In genomic region chr5:13773652-13774051, GRCh38 we compare ENCODE assay signal across 27 cellular contexts.
"Had no signal": no experiment of that assay in that cellular context is flagged by ENCODE, and none has a peak within 500 bp of the region (broad histone marks: within the 10 kb centered on the region; RNA-seq: fewer than 3 reads in every experiment).

No MANE protein-coding gene starts in this region.

- H3K27ac ChIP-seq: hepatocyte, left ventricle myocardium inferior, pancreas, prostate gland, sigmoid colon, spleen, tibial nerve, uterus had no signal

- H3K4me2 ChIP-seq: hepatocyte had no signal

- DNase-seq: islet precursor cell; left ventricle myocardium inferior; mesendoderm; naive B cell; natural killer cell; nephron progenitor cell; nucleus accumbens; pancreas; posterior cingulate gyrus; retina; right cardiac atrium; sigmoid colon; small intestine; spleen; stimulated activated CD4-positive, alpha-beta T cell treated with anti-CD3 and anti-CD28 coated beads, Interleukin-4, amount 100 ng/mL, for 4 hours; stimulated activated CD8-positive, alpha-beta memory T cell treated with anti-CD3 and anti-CD28 coated beads, Interleukin-4, amount 100 ng/mL, for 48 hours; stimulated activated naive CD4-positive, alpha-beta T cell treated with Interleukin-2 at 50 U/mL for 16 hours; stimulated activated naive CD8-positive, alpha-beta T cell treated with anti-CD3 and anti-CD28 coated beads, Interleukin-15, amount 100 ng/mL, for 72 hours; substantia nigra; uterus had no signal

- H3K9me3 Mint-ChIP-seq: mesothelial cell of epicardium, nephron progenitor cell, type B pancreatic cell had no signal

- H3K36me3 Mint-ChIP-seq: mesothelial cell of epicardium; naive B cell; stimulated activated memory B cell treated with anti-CD40 and anti-IgM and Interleukin-4, amounts not matched to agents 10 μg/mL and 1 μg/mL and 100 μg/mL, for 72 hours; type B pancreatic cell had no signal

- H3K79me2 ChIP-seq: hepatocyte had no signal

- FAIRE-seq: pancreas, small intestine had no signal

- H3K4me3 ChIP-seq: hepatocyte, left ventricle myocardium inferior, lung, pancreas, prostate gland, sigmoid colon, spleen, tibial nerve, uterus had no signal

- H3K27ac Mint-ChIP-seq: mesothelial cell of epicardium; naive B cell; natural killer cell; nephron progenitor cell; stimulated activated memory B cell treated with anti-CD40 and anti-IgM and Interleukin-4, amounts not matched to agents 10 μg/mL and 1 μg/mL and 100 μg/mL, for 72 hours; stimulated activated naive CD8-positive, alpha-beta T cell treated with anti-CD3 and anti-CD28 coated beads, Interleukin-15, amount 100 ng/mL, for 72 hours; type B pancreatic cell had no signal

- ATAC-seq: natural killer cell; pancreas; right cardiac atrium; stimulated activated memory B cell treated with anti-CD40 and anti-IgM and Interleukin-4, amounts not matched to agents 10 μg/mL and 1 μg/mL and 100 μg/mL, for 72 hours; stimulated activated naive CD8-positive, alpha-beta T cell treated with anti-CD3 and anti-CD28 coated beads, Interleukin-15, amount 100 ng/mL, for 72 hours had no signal

- H3K27me3 ChIP-seq: hepatocyte, pancreas, sigmoid colon, spleen, tibial nerve, uterus had no signal

- H3K9me3 ChIP-seq: left ventricle myocardium inferior, pancreas, prostate gland, sigmoid colon, tibial nerve, uterus had no signal

- H3K4me1 ChIP-seq: left ventricle myocardium inferior, pancreas, prostate gland, spleen, tibial nerve, uterus had no signal

- H3K4me1 Mint-ChIP-seq: mesothelial cell of epicardium; naive B cell; natural killer cell; nephron progenitor cell; stimulated activated memory B cell treated with anti-CD40 and anti-IgM and Interleukin-4, amounts not matched to agents 10 μg/mL and 1 μg/mL and 100 μg/mL, for 72 hours; stimulated activated naive CD8-positive, alpha-beta T cell treated with anti-CD3 and anti-CD28 coated beads, Interleukin-15, amount 100 ng/mL, for 72 hours had no signal

- H3K27me3 Mint-ChIP-seq: naive B cell; stimulated activated memory B cell treated with anti-CD40 and anti-IgM and Interleukin-4, amounts not matched to agents 10 μg/mL and 1 μg/mL and 100 μg/mL, for 72 hours; stimulated activated naive CD8-positive, alpha-beta T cell treated with anti-CD3 and anti-CD28 coated beads, Interleukin-15, amount 100 ng/mL, for 72 hours had no signal

- H3K36me3 ChIP-seq: left ventricle myocardium inferior, pancreas, prostate gland, sigmoid colon, spleen, tibial nerve, uterus had no signal

- H3K4me3 Mint-ChIP-seq: mesothelial cell of epicardium; naive B cell; natural killer cell; nephron progenitor cell; stimulated activated memory B cell treated with anti-CD40 and anti-IgM and Interleukin-4, amounts not matched to agents 10 μg/mL and 1 μg/mL and 100 μg/mL, for 72 hours; stimulated activated naive CD8-positive, alpha-beta T cell treated with anti-CD3 and anti-CD28 coated beads, Interleukin-15, amount 100 ng/mL, for 72 hours; type B pancreatic cell had no signal

- H2AFZ ChIP-seq: hepatocyte had no signal
